In the genomic region with DNA sequence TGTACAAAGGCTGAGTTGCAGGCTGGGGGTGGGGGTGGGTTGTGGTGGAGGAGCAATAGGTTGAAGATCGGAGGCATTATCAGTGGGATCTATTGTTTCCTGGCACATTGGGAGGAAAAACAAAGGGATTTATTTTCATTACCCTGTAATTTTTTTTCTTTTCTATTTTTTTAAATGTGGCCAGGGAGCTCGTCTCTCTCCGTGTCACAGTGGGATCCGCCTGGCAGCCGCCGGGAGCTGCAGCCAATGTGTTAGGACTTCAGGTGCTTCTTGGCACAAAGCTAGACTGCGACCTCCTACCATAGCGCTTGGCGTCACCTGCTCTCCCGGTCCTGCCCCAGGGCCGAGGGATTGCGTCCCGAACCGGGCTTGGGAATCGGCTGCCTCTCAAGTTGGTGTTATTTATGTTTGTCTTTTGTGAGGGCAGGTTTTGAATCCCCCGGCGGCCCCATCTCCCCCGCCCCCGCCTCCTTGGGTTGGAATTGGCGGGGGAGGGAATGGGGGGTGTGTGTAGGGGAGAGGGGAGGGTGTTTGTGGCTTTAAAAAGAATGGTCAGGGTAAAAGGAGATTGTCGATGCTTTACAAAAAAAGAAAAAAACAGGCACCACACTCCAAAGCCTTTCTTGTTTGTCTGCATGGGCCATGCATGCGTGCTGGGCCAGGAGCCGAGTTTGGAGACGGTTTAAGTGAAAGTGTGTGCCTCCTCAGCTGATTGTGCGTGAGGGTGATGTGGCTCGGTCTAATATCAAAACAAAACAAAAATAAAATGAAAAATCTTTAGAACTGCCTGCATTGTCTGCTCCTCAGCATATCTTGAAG, we compare ENCODE assay signal across 8 cellular contexts. TPM values are rescaled to one million over a fixed set of nuclear protein-coding genes. Genes with fewer than 3 reads are reported as not detected.
DNase-seq lines count a peak whose midpoint lies in the region; ATAC-seq and TF ChIP-seq lines count a peak whose summit lies in the region.

No MANE protein-coding gene starts in this region.

- peak overlapping the region; percentile 97 for H3K27ac ChIP-seq in ectodermal cell (ENCODE audit: insufficient read depth, low read depth, low read length, poor library complexity, severe bottlenecking)
- peak overlapping the region; percentile 90 to 92 for H3K27ac ChIP-seq in lung (ENCODE audit: low read depth in 1 of 2, low read length in 1 of 2)
- H3K27ac ChIP-seq in thoracic aorta: peak overlapping the region; percentile 28 to 46

- no peaks in the 10 kb centered on the region for H3K36me3 ChIP-seq in ectodermal cell (ENCODE audit: control insufficient read depth, insufficient read depth, low read length)
- H3K36me3 ChIP-seq in lung (ENCODE audit: control insufficient read depth in 2 of 2, insufficient read depth in 2 of 2, low read length in 2 of 2): no peaks in the 10 kb centered on the region
- H3K36me3 ChIP-seq in thoracic aorta: no peaks in the 10 kb centered on the region

- H3K36me3 Mint-ChIP-seq in activated CD8-positive, alpha-beta T cell treated with anti-CD3 and anti-CD28 coated beads for 36 hours (ENCODE audit: low read depth): no peaks in the 10 kb centered on the region
- no peaks in the 10 kb centered on the region for H3K36me3 Mint-ChIP-seq in activated CD8-positive, alpha-beta T cell treated with anti-CD3 and anti-CD28 coated beads, Interleukin-2, amount 10 ng/mL, durations not matched to agents 7 days and 5 days (ENCODE audit: low read depth)

- no peaks in the 10 kb centered on the region for H3K9me3 ChIP-seq in ectodermal cell (ENCODE audit: control insufficient read depth, low read length)
- peaks cover 0 to 3% of the 10 kb centered on the region in 2 donors for H3K9me3 ChIP-seq in lung (ENCODE audit: control insufficient read depth in 2 of 2, insufficient read depth in 1 of 2, low read length in 1 of 2)
- no peaks in the 10 kb centered on the region for H3K9me3 ChIP-seq in thoracic aorta

- intact Hi-C loops in activated CD8-positive, alpha-beta T cell treated with anti-CD3 and anti-CD28 coated beads for 36 hours (cut with micrococcal nuclease): no loop called here

- WGBS in ectodermal cell, 2 experiments: 0% methylated on average over 25 to 26 of the region's 26 CpGs
- 1 to 2% methylated on average over 26 of the region's 26 CpGs for WGBS in lung, 2 donors

- CTCF ChIA-PET in activated CD8-positive, alpha-beta T cell treated with anti-CD3 and anti-CD28 coated beads for 36 hours (lab: Charles Lee): no interaction called here
- CTCF ChIA-PET in activated CD8-positive, alpha-beta T cell treated with anti-CD3 and anti-CD28 coated beads, Interleukin-2, amount 10 ng/mL, durations not matched to agents 7 days and 5 days (lab: Charles Lee): no interaction called here

- H3K4me1 ChIP-seq in ectodermal cell (ENCODE audit: control insufficient read depth, insufficient read depth, low read length): peaks cover 21% of the 10 kb centered on the region
- H3K4me1 ChIP-seq in lung (ENCODE audit: control insufficient read depth in 2 of 2, insufficient read depth in 2 of 2, low read length in 2 of 2): peaks cover 0 to 7% of the 10 kb centered on the region in 2 donors
- peaks cover 0 to 15% of the 10 kb centered on the region in 2 donors for H3K4me1 ChIP-seq in thoracic aorta (ENCODE audit: control insufficient read depth in 1 of 2, low read depth in 2 of 2)

- ATAC-seq in activated CD8-positive, alpha-beta T cell treated with anti-CD3 and anti-CD28 coated beads for 36 hours: no peak
- no peak for ATAC-seq in activated CD8-positive, alpha-beta T cell treated with anti-CD3 and anti-CD28 coated beads, Interleukin-2, amount 10 ng/mL, durations not matched to agents 7 days and 5 days
- peak; percentile 55 for ATAC-seq in lung (ENCODE audit: insufficient read depth, low FRiP score)
- ATAC-seq in thoracic aorta (ENCODE audit: insufficient number of reproducible peaks, low FRiP score, low read depth): no peak
- ATAC-seq in GM21447 (IDR thresholded peaks at IDR 0.05; ENCODE audit: unreplicated experiment): no peak

- H3K4me3 ChIP-seq in ectodermal cell (ENCODE audit: insufficient read depth, low read depth, low read length) (peak overlapping the region; percentile 72), lung (peak overlapping the region; percentile 56), thoracic aorta (peak overlapping the region; percentile 80)

- no peaks in the 10 kb centered on the region for H3K4me1 Mint-ChIP-seq in activated CD8-positive, alpha-beta T cell treated with anti-CD3 and anti-CD28 coated beads for 36 hours (ENCODE audit: low read depth)
- H3K4me1 Mint-ChIP-seq in activated CD8-positive, alpha-beta T cell treated with anti-CD3 and anti-CD28 coated beads, Interleukin-2, amount 10 ng/mL, durations not matched to agents 7 days and 5 days (ENCODE audit: low read depth): peaks cover 4% of the 10 kb centered on the region

- DNase-seq in activated CD8-positive, alpha-beta T cell treated with anti-CD3 and anti-CD28 coated beads for 36 hours: no peak
- no peak for DNase-seq in activated CD8-positive, alpha-beta T cell treated with anti-CD3 and anti-CD28 coated beads, Interleukin-2, amount 10 ng/mL, durations not matched to agents 7 days and 5 days
- DNase-seq in NCI-H69 (lab: John Stamatoyannopoulos, UW) (peak; percentile 71), lung (ENCODE audit: low spot score) (peak; percentile 39), thoracic aorta (ENCODE audit: low spot score) (no peak)
- no peak for DNase-seq in stimulated activated CD4-positive, alpha-beta T cell treated with anti-CD3 and anti-CD28 coated beads, Interleukin-4, amount 100 ng/mL, for 1 hour

- no peaks in the 10 kb centered on the region for H3K9me3 Mint-ChIP-seq in activated CD8-positive, alpha-beta T cell treated with anti-CD3 and anti-CD28 coated beads for 36 hours
- H3K9me3 Mint-ChIP-seq in activated CD8-positive, alpha-beta T cell treated with anti-CD3 and anti-CD28 coated beads, Interleukin-2, amount 10 ng/mL, durations not matched to agents 7 days and 5 days (ENCODE audit: insufficient read depth): no peaks in the 10 kb centered on the region

- H3K4me3 Mint-ChIP-seq in activated CD8-positive, alpha-beta T cell treated with anti-CD3 and anti-CD28 coated beads for 36 hours: peak overlapping the region; percentile 21
- H3K4me3 Mint-ChIP-seq in activated CD8-positive, alpha-beta T cell treated with anti-CD3 and anti-CD28 coated beads, Interleukin-2, amount 10 ng/mL, durations not matched to agents 7 days and 5 days: no peak overlapping the region

- no peak overlapping the region for H3K27ac Mint-ChIP-seq in activated CD8-positive, alpha-beta T cell treated with anti-CD3 and anti-CD28 coated beads for 36 hours
- no peak overlapping the region for H3K27ac Mint-ChIP-seq in activated CD8-positive, alpha-beta T cell treated with anti-CD3 and anti-CD28 coated beads, Interleukin-2, amount 10 ng/mL, durations not matched to agents 7 days and 5 days

- TF ChIP-seq CTCF in activated CD8-positive, alpha-beta T cell treated with anti-CD3 and anti-CD28 coated beads for 36 hours (IDR thresholded peaks at IDR 0.05): no peak
- TF ChIP-seq CTCF in lung (IDR thresholded peaks at IDR 0.05; ENCODE audit: control extremely low read depth, extremely low read depth): no peak
- TF ChIP-seq CTCF in thoracic aorta (IDR thresholded peaks at IDR 0.05): no peak

- no peaks in the 10 kb centered on the region for H3K27me3 ChIP-seq in ectodermal cell (ENCODE audit: control insufficient read depth, insufficient read depth, low read length, poor library complexity, severe bottlenecking)
- no peaks in the 10 kb centered on the region for H3K27me3 ChIP-seq in lung (ENCODE audit: control insufficient read depth, insufficient read depth)
- no peaks in the 10 kb centered on the region for H3K27me3 ChIP-seq in thoracic aorta (replicated peaks; ENCODE audit: insufficient read depth)

- H3K27me3 Mint-ChIP-seq in activated CD8-positive, alpha-beta T cell treated with anti-CD3 and anti-CD28 coated beads for 36 hours: peaks cover 44% of the 10 kb centered on the region
- H3K27me3 Mint-ChIP-seq in activated CD8-positive, alpha-beta T cell treated with anti-CD3 and anti-CD28 coated beads, Interleukin-2, amount 10 ng/mL, durations not matched to agents 7 days and 5 days (ENCODE audit: low read depth): peaks cover 38% of the 10 kb centered on the region

- POLR2A ChIA-PET in activated CD8-positive, alpha-beta T cell treated with anti-CD3 and anti-CD28 coated beads for 36 hours (lab: Charles Lee): no interaction called here
- POLR2A ChIA-PET in activated CD8-positive, alpha-beta T cell treated with anti-CD3 and anti-CD28 coated beads, Interleukin-2, amount 10 ng/mL, durations not matched to agents 7 days and 5 days (lab: Charles Lee): no interaction called here

RNA-seq across cellular contexts. Expression of gene PPP1R9A, which starts 1.0 kb away (rescaled TPM):
- under 1 TPM; 0.05 to 0.13 TPM for total RNA-seq in activated CD8-positive, alpha-beta T cell treated with anti-CD3 and anti-CD28 coated beads for 36 hours
- total RNA-seq in activated CD8-positive, alpha-beta T cell treated with anti-CD3 and anti-CD28 coated beads, Interleukin-2, amount 10 ng/mL, durations not matched to agents 7 days and 5 days: not detected
- polyA plus RNA-seq in ectodermal cell (2013, experiment 1 of 4): 16.3 TPM
- polyA plus RNA-seq in ectodermal cell (2013, experiment 2 of 4): 17.4 TPM
- 13.2 TPM for polyA plus RNA-seq in ectodermal cell (2013, experiment 3 of 4)
- polyA plus RNA-seq in ectodermal cell (2013, experiment 4 of 4): 15.4 TPM
- 10 to 100 TPM; 25.1 to 59.1 TPM for total RNA-seq in lung
- polyA plus RNA-seq in lung: 1 to 10 TPM; 2.2 to 4.2 TPM
- total RNA-seq in thoracic aorta: 10 to 100 TPM in 1 of 2 donors, 1 to 10 TPM in 1; 5.7 to 11.8 TPM

Comparison
In these comparisons a context has a peak if more than half of its experiments do, and no peak if none do; other contexts are left out.
1. DNase-seq: peak in NCI-H69 (single experiment) and lung (single experiment); none in activated CD8-positive, alpha-beta T cell treated with anti-CD3 and anti-CD28 coated beads for 36 hours (single experiment), activated CD8-positive, alpha-beta T cell treated with anti-CD3 and anti-CD28 coated beads, Interleukin-2, amount 10 ng/mL, durations not matched to agents 7 days and 5 days (single experiment), thoracic aorta (single experiment) and stimulated activated CD4-positive, alpha-beta T cell treated with anti-CD3 and anti-CD28 coated beads, Interleukin-4, amount 100 ng/mL, for 1 hour (single experiment).
2. H3K27ac ChIP-seq: peak in every context shown above with its lines; median percentile 97 in ectodermal cell; 91 in lung; 37 in thoracic aorta.
3. RNA of gene PPP1R9A, which starts 1.0 kb away (total RNA-seq): 25.1 to 59.1 TPM in lung and 5.7 to 11.8 TPM in thoracic aorta; 0.05 to 0.13 TPM in activated CD8-positive, alpha-beta T cell treated with anti-CD3 and anti-CD28 coated beads for 36 hours and not detected in activated CD8-positive, alpha-beta T cell treated with anti-CD3 and anti-CD28 coated beads, Interleukin-2, amount 10 ng/mL, durations not matched to agents 7 days and 5 days; every median in the first group is over 4 times any median in the second.
4. Peak in every context shown above with its lines, with median percentiles within 50 percentile points of each other: H3K4me3 ChIP-seq.